Comparison of ENCODE assay signal across 1 cellular context in genomic region chr14:67816326-67817009, GRCh38.
A peak's percentile ranks its signal among the peaks of the same experiment; 100 is the strongest.
TF ChIP-seq lines count a peak whose summit lies in the region.

ZFYVE26 (minus strand) TSS chr14:67816590; CDS start chr14:67815963, 627 bp downstream.

TF ChIP-seq in WTC11, 78 proteins besides CTCF, POLR2A, EP300 and RAD21 (continued from another document):
- TF ChIP-seq, protein P1, sequence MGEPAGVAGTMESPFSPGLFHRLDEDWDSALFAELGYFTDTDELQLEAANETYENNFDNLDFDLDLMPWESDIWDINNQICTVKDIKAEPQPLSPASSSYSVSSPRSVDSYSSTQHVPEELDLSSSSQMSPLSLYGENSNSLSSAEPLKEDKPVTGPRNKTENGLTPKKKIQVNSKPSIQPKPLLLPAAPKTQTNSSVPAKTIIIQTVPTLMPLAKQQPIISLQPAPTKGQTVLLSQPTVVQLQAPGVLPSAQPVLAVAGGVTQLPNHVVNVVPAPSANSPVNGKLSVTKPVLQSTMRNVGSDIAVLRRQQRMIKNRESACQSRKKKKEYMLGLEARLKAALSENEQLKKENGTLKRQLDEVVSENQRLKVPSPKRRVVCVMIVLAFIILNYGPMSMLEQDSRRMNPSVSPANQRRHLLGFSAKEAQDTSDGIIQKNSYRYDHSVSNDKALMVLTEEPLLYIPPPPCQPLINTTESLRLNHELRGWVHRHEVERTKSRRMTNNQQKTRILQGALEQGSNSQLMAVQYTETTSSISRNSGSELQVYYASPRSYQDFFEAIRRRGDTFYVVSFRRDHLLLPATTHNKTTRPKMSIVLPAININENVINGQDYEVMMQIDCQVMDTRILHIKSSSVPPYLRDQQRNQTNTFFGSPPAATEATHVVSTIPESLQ (CRISPR knock-in tag; IDR thresholded peaks at IDR 0.05), result no peak
- TF ChIP-seq IRF2 (CRISPR knock-in tag; IDR thresholded peaks at IDR 0.05; ENCODE audit: borderline replicate concordance, low read depth), result no peak
- TF ChIP-seq TP53 (CRISPR knock-in tag; IDR thresholded peaks at IDR 0.05), result no peak
- TF ChIP-seq ZNF263 (CRISPR knock-in tag; IDR thresholded peaks at IDR 0.05; ENCODE audit: low read depth), result no peak
- TF ChIP-seq, protein P2, sequence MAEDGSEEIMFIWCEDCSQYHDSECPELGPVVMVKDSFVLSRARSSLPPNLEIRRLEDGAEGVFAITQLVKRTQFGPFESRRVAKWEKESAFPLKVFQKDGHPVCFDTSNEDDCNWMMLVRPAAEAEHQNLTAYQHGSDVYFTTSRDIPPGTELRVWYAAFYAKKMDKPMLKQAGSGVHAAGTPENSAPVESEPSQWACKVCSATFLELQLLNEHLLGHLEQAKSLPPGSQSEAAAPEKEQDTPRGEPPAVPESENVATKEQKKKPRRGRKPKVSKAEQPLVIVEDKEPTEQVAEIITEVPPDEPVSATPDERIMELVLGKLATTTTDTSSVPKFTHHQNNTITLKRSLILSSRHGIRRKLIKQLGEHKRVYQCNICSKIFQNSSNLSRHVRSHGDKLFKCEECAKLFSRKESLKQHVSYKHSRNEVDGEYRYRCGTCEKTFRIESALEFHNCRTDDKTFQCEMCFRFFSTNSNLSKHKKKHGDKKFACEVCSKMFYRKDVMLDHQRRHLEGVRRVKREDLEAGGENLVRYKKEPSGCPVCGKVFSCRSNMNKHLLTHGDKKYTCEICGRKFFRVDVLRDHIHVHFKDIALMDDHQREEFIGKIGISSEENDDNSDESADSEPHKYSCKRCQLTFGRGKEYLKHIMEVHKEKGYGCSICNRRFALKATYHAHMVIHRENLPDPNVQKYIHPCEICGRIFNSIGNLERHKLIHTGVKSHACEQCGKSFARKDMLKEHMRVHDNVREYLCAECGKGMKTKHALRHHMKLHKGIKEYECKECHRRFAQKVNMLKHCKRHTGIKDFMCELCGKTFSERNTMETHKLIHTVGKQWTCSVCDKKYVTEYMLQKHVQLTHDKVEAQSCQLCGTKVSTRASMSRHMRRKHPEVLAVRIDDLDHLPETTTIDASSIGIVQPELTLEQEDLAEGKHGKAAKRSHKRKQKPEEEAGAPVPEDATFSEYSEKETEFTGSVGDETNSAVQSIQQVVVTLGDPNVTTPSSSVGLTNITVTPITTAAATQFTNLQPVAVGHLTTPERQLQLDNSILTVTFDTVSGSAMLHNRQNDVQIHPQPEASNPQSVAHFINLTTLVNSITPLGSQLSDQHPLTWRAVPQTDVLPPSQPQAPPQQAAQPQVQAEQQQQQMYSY (CRISPR knock-in tag; IDR thresholded peaks at IDR 0.05), result peak; percentile 97
- TF ChIP-seq SMAD4 (CRISPR knock-in tag; IDR thresholded peaks at IDR 0.05), result no peak
- no peak for TF ChIP-seq ZSCAN18 (CRISPR knock-in tag; IDR thresholded peaks at IDR 0.05)
- TF ChIP-seq JUN (CRISPR knock-in tag; IDR thresholded peaks at IDR 0.05), result no peak
- TF ChIP-seq GRHL2 (CRISPR knock-in tag; IDR thresholded peaks at IDR 0.05; ENCODE audit: insufficient replicate concordance, severe bottlenecking), result no peak
- TF ChIP-seq, protein P3, sequence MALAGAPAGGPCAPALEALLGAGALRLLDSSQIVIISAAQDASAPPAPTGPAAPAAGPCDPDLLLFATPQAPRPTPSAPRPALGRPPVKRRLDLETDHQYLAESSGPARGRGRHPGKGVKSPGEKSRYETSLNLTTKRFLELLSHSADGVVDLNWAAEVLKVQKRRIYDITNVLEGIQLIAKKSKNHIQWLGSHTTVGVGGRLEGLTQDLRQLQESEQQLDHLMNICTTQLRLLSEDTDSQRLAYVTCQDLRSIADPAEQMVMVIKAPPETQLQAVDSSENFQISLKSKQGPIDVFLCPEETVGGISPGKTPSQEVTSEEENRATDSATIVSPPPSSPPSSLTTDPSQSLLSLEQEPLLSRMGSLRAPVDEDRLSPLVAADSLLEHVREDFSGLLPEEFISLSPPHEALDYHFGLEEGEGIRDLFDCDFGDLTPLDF (CRISPR knock-in tag; IDR thresholded peaks at IDR 0.05), result no peak
- peak; percentile 35; the same call in 1 of the 2 replicates for TF ChIP-seq CREM (CRISPR knock-in tag; IDR thresholded peaks at IDR 0.05)
- TF ChIP-seq ZNF138 (CRISPR knock-in tag; conservative IDR thresholded peaks at IDR 0.05), result no peak
- no peak for TF ChIP-seq ZNF512 (CRISPR knock-in tag; IDR thresholded peaks at IDR 0.05; ENCODE audit: borderline replicate concordance)
- TF ChIP-seq, protein P4, sequence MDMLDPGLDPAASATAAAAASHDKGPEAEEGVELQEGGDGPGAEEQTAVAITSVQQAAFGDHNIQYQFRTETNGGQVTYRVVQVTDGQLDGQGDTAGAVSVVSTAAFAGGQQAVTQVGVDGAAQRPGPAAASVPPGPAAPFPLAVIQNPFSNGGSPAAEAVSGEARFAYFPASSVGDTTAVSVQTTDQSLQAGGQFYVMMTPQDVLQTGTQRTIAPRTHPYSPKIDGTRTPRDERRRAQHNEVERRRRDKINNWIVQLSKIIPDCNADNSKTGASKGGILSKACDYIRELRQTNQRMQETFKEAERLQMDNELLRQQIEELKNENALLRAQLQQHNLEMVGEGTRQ (CRISPR knock-in tag; IDR thresholded peaks at IDR 0.05), result peak; percentile 99
- TF ChIP-seq, protein P5, sequence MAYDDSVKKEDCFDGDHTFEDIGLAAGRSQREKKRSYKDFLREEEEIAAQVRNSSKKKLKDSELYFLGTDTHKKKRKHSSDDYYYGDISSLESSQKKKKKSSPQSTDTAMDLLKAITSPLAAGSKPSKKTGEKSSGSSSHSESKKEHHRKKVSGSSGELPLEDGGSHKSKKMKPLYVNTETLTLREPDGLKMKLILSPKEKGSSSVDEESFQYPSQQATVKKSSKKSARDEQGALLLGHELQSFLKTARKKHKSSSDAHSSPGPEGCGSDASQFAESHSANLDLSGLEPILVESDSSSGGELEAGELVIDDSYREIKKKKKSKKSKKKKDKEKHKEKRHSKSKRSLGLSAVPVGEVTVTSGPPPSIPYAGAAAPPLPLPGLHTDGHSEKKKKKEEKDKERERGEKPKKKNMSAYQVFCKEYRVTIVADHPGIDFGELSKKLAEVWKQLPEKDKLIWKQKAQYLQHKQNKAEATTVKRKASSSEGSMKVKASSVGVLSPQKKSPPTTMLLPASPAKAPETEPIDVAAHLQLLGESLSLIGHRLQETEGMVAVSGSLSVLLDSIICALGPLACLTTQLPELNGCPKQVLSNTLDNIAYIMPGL (CRISPR knock-in tag; IDR thresholded peaks at IDR 0.05), result no peak
- no peak for TF ChIP-seq HMGA2 (CRISPR knock-in tag; IDR thresholded peaks at IDR 0.05)
- TF ChIP-seq, protein P6, sequence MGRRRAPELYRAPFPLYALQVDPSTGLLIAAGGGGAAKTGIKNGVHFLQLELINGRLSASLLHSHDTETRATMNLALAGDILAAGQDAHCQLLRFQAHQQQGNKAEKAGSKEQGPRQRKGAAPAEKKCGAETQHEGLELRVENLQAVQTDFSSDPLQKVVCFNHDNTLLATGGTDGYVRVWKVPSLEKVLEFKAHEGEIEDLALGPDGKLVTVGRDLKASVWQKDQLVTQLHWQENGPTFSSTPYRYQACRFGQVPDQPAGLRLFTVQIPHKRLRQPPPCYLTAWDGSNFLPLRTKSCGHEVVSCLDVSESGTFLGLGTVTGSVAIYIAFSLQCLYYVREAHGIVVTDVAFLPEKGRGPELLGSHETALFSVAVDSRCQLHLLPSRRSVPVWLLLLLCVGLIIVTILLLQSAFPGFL (CRISPR knock-in tag; IDR thresholded peaks at IDR 0.05; ENCODE audit: borderline replicate concordance), result no peak
- TF ChIP-seq USF1 (CRISPR knock-in tag; IDR thresholded peaks at IDR 0.05), result peak; percentile 99
- TF ChIP-seq FOXK1 (CRISPR knock-in tag; IDR thresholded peaks at IDR 0.05), result peak; percentile 90
- TF ChIP-seq, protein P7, sequence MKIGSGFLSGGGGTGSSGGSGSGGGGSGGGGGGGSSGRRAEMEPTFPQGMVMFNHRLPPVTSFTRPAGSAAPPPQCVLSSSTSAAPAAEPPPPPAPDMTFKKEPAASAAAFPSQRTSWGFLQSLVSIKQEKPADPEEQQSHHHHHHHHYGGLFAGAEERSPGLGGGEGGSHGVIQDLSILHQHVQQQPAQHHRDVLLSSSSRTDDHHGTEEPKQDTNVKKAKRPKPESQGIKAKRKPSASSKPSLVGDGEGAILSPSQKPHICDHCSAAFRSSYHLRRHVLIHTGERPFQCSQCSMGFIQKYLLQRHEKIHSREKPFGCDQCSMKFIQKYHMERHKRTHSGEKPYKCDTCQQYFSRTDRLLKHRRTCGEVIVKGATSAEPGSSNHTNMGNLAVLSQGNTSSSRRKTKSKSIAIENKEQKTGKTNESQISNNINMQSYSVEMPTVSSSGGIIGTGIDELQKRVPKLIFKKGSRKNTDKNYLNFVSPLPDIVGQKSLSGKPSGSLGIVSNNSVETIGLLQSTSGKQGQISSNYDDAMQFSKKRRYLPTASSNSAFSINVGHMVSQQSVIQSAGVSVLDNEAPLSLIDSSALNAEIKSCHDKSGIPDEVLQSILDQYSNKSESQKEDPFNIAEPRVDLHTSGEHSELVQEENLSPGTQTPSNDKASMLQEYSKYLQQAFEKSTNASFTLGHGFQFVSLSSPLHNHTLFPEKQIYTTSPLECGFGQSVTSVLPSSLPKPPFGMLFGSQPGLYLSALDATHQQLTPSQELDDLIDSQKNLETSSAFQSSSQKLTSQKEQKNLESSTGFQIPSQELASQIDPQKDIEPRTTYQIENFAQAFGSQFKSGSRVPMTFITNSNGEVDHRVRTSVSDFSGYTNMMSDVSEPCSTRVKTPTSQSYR (CRISPR knock-in tag; IDR thresholded peaks at IDR 0.05), result peak; percentile 72; the same call in 1 of the 2 replicates
